8 cellular contexts compared by ENCODE assay signal in the genomic region with DNA sequence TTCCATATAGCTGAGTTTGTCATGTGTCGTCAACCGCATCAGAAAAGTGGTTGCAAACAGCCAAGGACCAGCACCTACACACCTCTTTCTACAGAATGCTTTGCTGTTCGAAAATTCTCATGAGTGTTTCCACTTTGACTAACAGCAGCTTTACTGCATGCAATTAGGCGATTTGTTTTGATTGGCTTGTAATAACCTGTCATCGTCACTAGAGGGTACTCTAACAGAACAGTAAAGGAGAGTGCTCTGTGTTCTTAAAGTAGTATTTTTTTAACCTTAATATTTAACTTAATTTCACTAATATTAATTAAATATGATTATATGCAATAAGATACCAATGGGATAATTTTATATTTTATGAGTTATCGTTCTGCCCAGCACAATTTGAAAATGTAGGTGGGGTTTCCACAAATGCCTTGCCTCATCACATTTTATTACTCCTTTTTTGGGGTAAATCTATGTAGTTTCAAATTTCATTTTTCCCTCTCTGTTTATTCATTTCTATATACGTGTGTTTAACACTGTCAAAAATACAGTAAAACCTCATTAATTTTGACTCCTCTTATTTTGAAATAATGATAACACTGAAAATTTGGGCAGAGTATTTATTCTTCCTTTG.
DNase-seq lines count a peak whose midpoint lies in the region; ATAC-seq and TF ChIP-seq lines count a peak whose summit lies in the region.

No MANE protein-coding gene starts in this region.

- no peak overlapping the region for H3K27ac ChIP-seq in CD4-positive, CD25-positive, alpha-beta regulatory T cell (ENCODE audit: insufficient read depth, low read length, poor library complexity, severe bottlenecking)
- no peak overlapping the region for H3K27ac ChIP-seq in adrenal gland
- no peak overlapping the region for H3K27ac ChIP-seq in iPS DF 6.9 (ENCODE audit: low read length)
- H3K27ac ChIP-seq in tibial nerve: peak overlapping the region in 2 of 4 donors; percentile 8 to 14

- H3K27me3 ChIP-seq in CD4-positive, CD25-positive, alpha-beta regulatory T cell (ENCODE audit: control insufficient read depth, insufficient read depth, low read length): no peaks in the 10 kb centered on the region
- H3K27me3 ChIP-seq in adrenal gland (no peaks in the 10 kb centered on the region), iPS DF 6.9 (ENCODE audit: control insufficient read depth, insufficient read depth, low read length) (no peaks in the 10 kb centered on the region), tibial nerve (no peaks in the 10 kb centered on the region)

- H3K36me3 Mint-ChIP-seq in CD4-positive, CD25-positive, alpha-beta regulatory T cell: no peaks in the 10 kb centered on the region

- H3K27me3 Mint-ChIP-seq in CD4-positive, CD25-positive, alpha-beta regulatory T cell: no peaks in the 10 kb centered on the region

- no peak overlapping the region for H3K4me3 ChIP-seq in CD4-positive, CD25-positive, alpha-beta regulatory T cell (ENCODE audit: low read depth, low read length)
- H3K4me3 ChIP-seq in adrenal gland (no peak overlapping the region), iPS DF 6.9 (ENCODE audit: low read length) (no peak overlapping the region), tibial nerve (no peak overlapping the region)

- H3K4me3 Mint-ChIP-seq in CD4-positive, CD25-positive, alpha-beta regulatory T cell: no peak overlapping the region

- H3K4me1 Mint-ChIP-seq in CD4-positive, CD25-positive, alpha-beta regulatory T cell: no peaks in the 10 kb centered on the region

- peak in 2 of 3 donors; percentile 2 to 28 for DNase-seq in CD4-positive, CD25-positive, alpha-beta regulatory T cell
- DNase-seq in NCI-H2081 (lab: John Stamatoyannopoulos, UW): peak; percentile 57 to 74
- no peak for DNase-seq in adrenal gland
- peak; percentile 25 for DNase-seq in iPS DF 6.9 (ENCODE audit: low read depth, low spot score)
- no peak for DNase-seq in tibial nerve (ENCODE audit: low spot score in 2 of 2)

- TF ChIP-seq EP300 in tibial nerve (IDR thresholded peaks at IDR 0.05): no peak

- no peak overlapping the region for H3K27ac Mint-ChIP-seq in CD4-positive, CD25-positive, alpha-beta regulatory T cell

- no peaks in the 10 kb centered on the region for H3K4me1 ChIP-seq in CD4-positive, CD25-positive, alpha-beta regulatory T cell (ENCODE audit: control insufficient read depth, insufficient read depth, low read length, poor library complexity, severe bottlenecking)
- H3K4me1 ChIP-seq in adrenal gland (replicated peaks in 1 of 2) (no peaks in the 10 kb centered on the region), iPS DF 6.9 (ENCODE audit: control insufficient read depth, insufficient read depth, low read length) (no peaks in the 10 kb centered on the region), tibial nerve (peaks cover 0 to 5% (median 2%) of the 10 kb centered on the region in 4 donors)

- intact Hi-C loops in adrenal gland (cut with DNase I): no loop called here

- no peaks in the 10 kb centered on the region for H3K9me3 Mint-ChIP-seq in CD4-positive, CD25-positive, alpha-beta regulatory T cell

- no peaks in the 10 kb centered on the region for H3K36me3 ChIP-seq in CD4-positive, CD25-positive, alpha-beta regulatory T cell (ENCODE audit: control insufficient read depth, insufficient read depth, low read length)
- H3K36me3 ChIP-seq in adrenal gland (replicated peaks in 1 of 2) (no peaks in the 10 kb centered on the region), iPS DF 6.9 (ENCODE audit: control insufficient read depth, insufficient read depth, low read length) (no peaks in the 10 kb centered on the region), tibial nerve (no peaks in the 10 kb centered on the region)

- 5 to 11% (median 9%) methylated on average over 7 of the region's 7 CpGs for WGBS in adrenal gland, 4 donors
- WGBS in iPS DF 6.9 (ENCODE audit: insufficient coverage, insufficient read length): no CpG with 5 or more reads among the region's 7 CpGs
- WGBS in tibial nerve, 2 donors: 7 to 11% methylated on average over 7 of the region's 7 CpGs

- peak; percentile 37 to 73 (median 48) for TF ChIP-seq CTCF in adrenal gland (IDR thresholded peaks at IDR 0.05)
- TF ChIP-seq CTCF in tibial nerve (IDR thresholded peaks at IDR 0.05): peak; percentile 50 to 83 (median 63)

- no peaks in the 10 kb centered on the region for H3K9me3 ChIP-seq in CD4-positive, CD25-positive, alpha-beta regulatory T cell (ENCODE audit: control insufficient read depth in 2 of 2, low read length in 2 of 2)
- no peaks in the 10 kb centered on the region for H3K9me3 ChIP-seq in adrenal gland (replicated peaks in 1 of 3)
- H3K9me3 ChIP-seq in iPS DF 6.9 (ENCODE audit: control insufficient read depth, insufficient read depth, low read length): no peaks in the 10 kb centered on the region
- no peaks in the 10 kb centered on the region for H3K9me3 ChIP-seq in tibial nerve

- ATAC-seq in CD4-positive, CD25-positive, alpha-beta regulatory T cell (ENCODE audit: low read depth in 2 of 2): no peak
- ATAC-seq in GM18868 (IDR thresholded peaks at IDR 0.05; ENCODE audit: unreplicated experiment) (peak; percentile 95), HG03045 (IDR thresholded peaks at IDR 0.05; ENCODE audit: unreplicated experiment) (peak; percentile 78), GM21737 (IDR thresholded peaks at IDR 0.05; ENCODE audit: unreplicated experiment) (no peak)

- no peak for TF ChIP-seq POLR2A in adrenal gland (IDR thresholded peaks at IDR 0.05)
- TF ChIP-seq POLR2A in tibial nerve (IDR thresholded peaks at IDR 0.05): no peak

Comparison
In these comparisons a context has a peak if more than half of its experiments do, and no peak if none do; other contexts are left out.
1. ATAC-seq: peak in GM18868 (single experiment) and HG03045 (single experiment); none in CD4-positive, CD25-positive, alpha-beta regulatory T cell (0 of 2) and GM21737 (single experiment).
2. DNase-seq: peak in CD4-positive, CD25-positive, alpha-beta regulatory T cell (2 of 3), NCI-H2081 (2 of 2) and iPS DF 6.9 (single experiment); none in adrenal gland (0 of 7) and tibial nerve (0 of 2).